Comparison of ENCODE assay signal across 3 cellular contexts in the genomic region with DNA sequence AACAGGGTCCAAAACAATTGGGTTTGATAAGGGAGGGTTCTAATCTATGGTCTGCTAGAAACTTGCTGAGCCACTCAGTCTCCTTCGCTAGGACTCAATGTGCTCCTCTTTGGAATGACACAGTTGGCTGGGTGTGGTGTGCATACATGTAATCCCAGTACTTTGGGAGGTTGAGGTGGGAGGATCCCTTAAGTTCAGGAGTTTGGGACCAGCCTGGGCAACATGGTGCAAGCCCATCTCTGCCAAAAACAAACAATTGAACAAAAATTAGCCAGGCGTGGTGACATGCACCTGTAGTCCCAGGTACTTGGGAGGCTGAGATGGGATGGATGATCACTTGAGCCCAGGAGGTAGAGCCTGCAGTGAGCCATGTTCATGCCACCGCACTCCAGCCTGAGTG.
"Had no signal": no experiment of that assay in that cellular context is flagged by ENCODE, and none has a peak within 500 bp of the region (broad histone marks: within the 10 kb centered on the region; RNA-seq: fewer than 3 reads in every experiment).

No MANE protein-coding gene starts in this region.

- H3K4me3 ChIP-seq: GM12878 had no signal

- DNase-seq: GDM1, GF-D8 had no signal
